1 cellular context compared by ENCODE assay signal in genomic region chr4:73257242-73257994, GRCh38.
TF ChIP-seq lines count a peak whose summit lies in the region.

No MANE protein-coding gene starts in this region.

TF ChIP-seq in HepG2, 621 proteins besides CTCF, POLR2A, EP300 and RAD21 (continued from another document):
- TF ChIP-seq ZNF780A (CRISPR knock-in tag; IDR thresholded peaks at IDR 0.05) (no peak), ZNF3 (CRISPR knock-in tag; IDR thresholded peaks at IDR 0.05) (no peak), GFI1 (CRISPR knock-in tag; IDR thresholded peaks at IDR 0.05; ENCODE audit: borderline replicate concordance) (no peak), ZNF496 (CRISPR knock-in tag; IDR thresholded peaks at IDR 0.05; ENCODE audit: insufficient replicate concordance) (no peak), MLXIP (CRISPR knock-in tag; IDR thresholded peaks at IDR 0.05; ENCODE audit: borderline replicate concordance) (no peak), HNF1B (CRISPR knock-in tag; IDR thresholded peaks at IDR 0.05) (no peak), AKAP8 (CRISPR knock-in tag; IDR thresholded peaks at IDR 0.05) (no peak), ZNF350 (CRISPR knock-in tag; IDR thresholded peaks at IDR 0.05; ENCODE audit: borderline replicate concordance, low read depth) (no peak)
- TF ChIP-seq, protein P1, sequence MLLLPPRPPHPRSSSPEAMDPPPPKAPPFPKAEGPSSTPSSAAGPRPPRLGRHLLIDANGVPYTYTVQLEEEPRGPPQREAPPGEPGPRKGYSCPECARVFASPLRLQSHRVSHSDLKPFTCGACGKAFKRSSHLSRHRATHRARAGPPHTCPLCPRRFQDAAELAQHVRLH (CRISPR knock-in tag; IDR thresholded peaks at IDR 0.05; ENCODE audit: borderline replicate concordance, low read depth), result no peak
- TF ChIP-seq, protein P2, sequence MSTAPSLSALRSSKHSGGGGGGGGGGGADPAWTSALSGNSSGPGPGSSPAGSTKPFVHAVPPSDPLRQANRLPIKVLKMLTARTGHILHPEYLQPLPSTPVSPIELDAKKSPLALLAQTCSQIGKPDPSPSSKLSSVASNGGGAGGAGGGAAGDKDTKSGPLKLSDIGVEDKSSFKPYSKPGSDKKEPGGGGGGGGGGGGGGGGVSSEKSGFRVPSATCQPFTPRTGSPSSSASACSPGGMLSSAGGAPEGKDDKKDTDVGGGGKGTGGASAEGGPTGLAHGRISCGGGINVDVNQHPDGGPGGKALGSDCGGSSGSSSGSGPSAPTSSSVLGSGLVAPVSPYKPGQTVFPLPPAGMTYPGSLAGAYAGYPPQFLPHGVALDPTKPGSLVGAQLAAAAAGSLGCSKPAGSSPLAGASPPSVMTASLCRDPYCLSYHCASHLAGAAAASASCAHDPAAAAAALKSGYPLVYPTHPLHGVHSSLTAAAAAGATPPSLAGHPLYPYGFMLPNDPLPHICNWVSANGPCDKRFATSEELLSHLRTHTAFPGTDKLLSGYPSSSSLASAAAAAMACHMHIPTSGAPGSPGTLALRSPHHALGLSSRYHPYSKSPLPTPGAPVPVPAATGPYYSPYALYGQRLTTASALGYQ (CRISPR knock-in tag; IDR thresholded peaks at IDR 0.05), result no peak
